In genomic region chr2:70508711-70509462, GRCh38 we compare ENCODE assay signal across 17 cellular contexts. TPM values are rescaled to one million over a fixed set of nuclear protein-coding genes. Genes with fewer than 3 reads are reported as not detected.
DNase-seq lines count a peak whose midpoint lies in the region; ATAC-seq and TF ChIP-seq lines count a peak whose summit lies in the region.
"Had no signal": no experiment of that assay in that cellular context is flagged by ENCODE, and none has a peak within 500 bp of the region (broad histone marks: within the 10 kb centered on the region; RNA-seq: fewer than 3 reads in every experiment).

No MANE protein-coding gene starts in this region.

- H3K27ac Mint-ChIP-seq in type B pancreatic cell, result peak overlapping the region; percentile 86
- no peak overlapping the region for H3K27ac Mint-ChIP-seq in glutamatergic neuron (ENCODE audit: unreplicated experiment)
- H3K27ac Mint-ChIP-seq: B cell, GM23338 had no signal

- WGBS in mammary epithelial cell (ENCODE audit: low coverage, missing lambda C conversion rate), result 86% methylated on average over 7 of the region's 7 CpGs
- WGBS in body of pancreas, 2 donors, result 64 to 68% methylated on average over 7 of the region's 7 CpGs

- H3K9me3 Mint-ChIP-seq in type B pancreatic cell (no peaks in the 10 kb centered on the region), glutamatergic neuron (ENCODE audit: unreplicated experiment) (peaks cover 6% of the 10 kb centered on the region)
- H3K9me3 Mint-ChIP-seq: CD4-positive, alpha-beta memory T cell; GM23338 had no signal

- H3K4me1 ChIP-seq in breast epithelium (no peaks in the 10 kb centered on the region), mammary epithelial cell (ENCODE audit: insufficient read depth, low read length) (peaks cover 4% of the 10 kb centered on the region), body of pancreas (peaks cover 19% of the 10 kb centered on the region), foreskin keratinocyte (peaks cover 37% of the 10 kb centered on the region)

- H3K27me3 ChIP-seq in breast epithelium, result no peaks in the 10 kb centered on the region
- H3K27me3 ChIP-seq in mammary epithelial cell (ENCODE audit: insufficient read depth, low read length), result no peaks in the 10 kb centered on the region
- no peaks in the 10 kb centered on the region for H3K27me3 ChIP-seq in body of pancreas
- H3K27me3 ChIP-seq in foreskin keratinocyte, result no peaks in the 10 kb centered on the region

- BruUV-seq in mammary epithelial cell (replicated peaks; lab: Mats Ljungman, UMichigan), result no TSS peak

- no peaks in the 10 kb centered on the region for H3K9me3 ChIP-seq in breast epithelium
- no peaks in the 10 kb centered on the region for H3K9me3 ChIP-seq in mammary epithelial cell (replicated peaks; ENCODE audit: insufficient read depth, low read length)
- no peaks in the 10 kb centered on the region for H3K9me3 ChIP-seq in body of pancreas
- H3K9me3 ChIP-seq: SK-N-SH had no signal

- H3K27me3 Mint-ChIP-seq in type B pancreatic cell (no peaks in the 10 kb centered on the region), glutamatergic neuron (ENCODE audit: unreplicated experiment) (peaks cover 7% of the 10 kb centered on the region)
- H3K27me3 Mint-ChIP-seq: B cell had no signal

- CTCF ChIA-PET in mammary epithelial cell (lab: Charles Lee; ENCODE audit: low non-redundant PET), result no interaction called here

- TF ChIP-seq CTCF in breast epithelium (IDR thresholded peaks at IDR 0.05) (no peak), mammary epithelial cell (conservative IDR thresholded peaks at IDR 0.05 in 1 of 2, IDR thresholded peaks at IDR 0.05 in 1 of 2; ENCODE audit: extremely low read depth in 1 of 2, insufficient read depth in 1 of 2, low read depth in 1 of 2, low read length in 2 of 2) (no peak), body of pancreas (IDR thresholded peaks at IDR 0.05) (no peak), foreskin keratinocyte (conservative IDR thresholded peaks at IDR 0.05) (no peak), type B pancreatic cell (conservative IDR thresholded peaks at IDR 0.05) (no peak), glutamatergic neuron (IDR thresholded peaks at IDR 0.05; ENCODE audit: partially characterized antibody, unreplicated experiment) (no peak)

- ATAC-seq in body of pancreas, result no peak
- peak; percentile 85 for ATAC-seq in foreskin keratinocyte
- ATAC-seq: GM23338, Panc1 had no signal

- intact Hi-C loops in breast epithelium (cut with DNase I; ENCODE audit: low total_unique reads), result no loop called here
- intact Hi-C loops in mammary epithelial cell (cut with micrococcal nuclease), result no loop called here
- intact Hi-C loops in body of pancreas (cut with DNase I), result no loop called here

- H3K4me2 ChIP-seq in mammary epithelial cell (ENCODE audit: insufficient read depth, low read depth, low read length), result no peak overlapping the region
- H3K4me2 ChIP-seq: GM23338, SK-N-SH had no signal

- H3K9ac ChIP-seq in mammary epithelial cell (ENCODE audit: insufficient read depth, low read length), result no peak overlapping the region
- H3K9ac ChIP-seq: SK-N-SH had no signal

- H3K36me3 ChIP-seq in breast epithelium, result no peaks in the 10 kb centered on the region
- H3K36me3 ChIP-seq in mammary epithelial cell (ENCODE audit: insufficient read depth, low read length), result peaks cover 21% of the 10 kb centered on the region
- H3K36me3 ChIP-seq in body of pancreas (replicated peaks in 1 of 2; ENCODE audit: insufficient read depth in 1 of 2, low read depth in 2 of 2), result no peaks in the 10 kb centered on the region

- no peaks in the 10 kb centered on the region for H4K20me1 ChIP-seq in mammary epithelial cell (ENCODE audit: insufficient read depth, low read length)

- H3K4me1 Mint-ChIP-seq in type B pancreatic cell (ENCODE audit: unreplicated experiment) (peaks cover 17% of the 10 kb centered on the region), glutamatergic neuron (ENCODE audit: low read depth, unreplicated experiment) (peaks cover 16% of the 10 kb centered on the region)
- H3K4me1 Mint-ChIP-seq: B cell; CD4-positive, alpha-beta memory T cell had no signal

- H2AFZ ChIP-seq in mammary epithelial cell (ENCODE audit: low read depth, low read length), result no peak overlapping the region
- H2AFZ ChIP-seq: GM23338 had no signal

- H3K79me2 ChIP-seq in mammary epithelial cell (ENCODE audit: insufficient read depth, low read length), result peaks cover 97% of the 10 kb centered on the region

- TF ChIP-seq POLR2A in breast epithelium (IDR thresholded peaks at IDR 0.05) (no peak), body of pancreas (IDR thresholded peaks at IDR 0.05) (no peak)

- DNase-seq in breast epithelium (ENCODE audit: low spot score in 2 of 2) (no peak), mammary epithelial cell (no peak), body of pancreas (no peak), foreskin keratinocyte (peak; percentile 87 to 91), type B pancreatic cell (ENCODE audit: extremely low spot score, unreplicated experiment) (no peak), glutamatergic neuron (no peak), AG20443 (ENCODE audit: low spot score) (no peak)
- DNase-seq in activated CD4-positive, alpha-beta T cell treated with anti-CD3 and anti-CD28 coated beads, Interleukin-2, amount 50 U/mL, for 4 hours, result no peak
- DNase-seq: ACHN; CD4-positive, alpha-beta memory T cell; GF-D8; NCI-H1694 treated with DMSO at 0.1 percent for 48 hours; Right ventricle myocardium superior; SK-N-SH had no signal

- in situ Hi-C loops in mammary epithelial cell (cut with MboI; ENCODE audit: low sequenced_read_pairs in 2 of 2), result no loop called here

- H3K4me3 ChIP-seq in breast epithelium, result no peak overlapping the region
- no peak overlapping the region for H3K4me3 ChIP-seq in mammary epithelial cell (replicated peaks in 1 of 3; ENCODE audit: insufficient read depth in 1 of 3, low read depth in 2 of 3, low read length in 3 of 3)
- no peak overlapping the region for H3K4me3 ChIP-seq in body of pancreas
- H3K4me3 ChIP-seq: GM23338 had no signal

- peak overlapping the region; percentile 34 to 70 for H3K27ac ChIP-seq in breast epithelium
- no peak overlapping the region for H3K27ac ChIP-seq in mammary epithelial cell (ENCODE audit: insufficient read depth, low read depth, low read length)
- H3K27ac ChIP-seq in body of pancreas, result peak overlapping the region in 3 of 4 donors; percentile 18 to 67 (median 61)
- peak overlapping the region; percentile 83 for H3K27ac ChIP-seq in foreskin keratinocyte

- H3K36me3 Mint-ChIP-seq in type B pancreatic cell, result no peaks in the 10 kb centered on the region
- no peaks in the 10 kb centered on the region for H3K36me3 Mint-ChIP-seq in glutamatergic neuron (ENCODE audit: unreplicated experiment)
- H3K36me3 Mint-ChIP-seq: CD4-positive, alpha-beta memory T cell had no signal

- H3K4me3 Mint-ChIP-seq in type B pancreatic cell (peak overlapping the region; percentile 45), glutamatergic neuron (ENCODE audit: unreplicated experiment) (no peak overlapping the region)
- H3K4me3 Mint-ChIP-seq: B cell; CD4-positive, alpha-beta memory T cell; GM23338 had no signal

- dilution Hi-C loops in mammary epithelial cell (cut with HindIII; ENCODE audit: low sequenced_read_pairs), result no loop called here

RNA-seq across cellular contexts. Expression of gene TGFA, which starts 44.7 kb away (rescaled TPM):
- 10 to 100 TPM in 1 of 3 donors, 1 to 10 TPM in 2; 1.1 to 16.1 (median 4.9) TPM for total RNA-seq in breast epithelium
- 100 to 1,000 TPM in 1 of 2 donors, 10 to 100 TPM in 1; 59.2 to 126 TPM for total RNA-seq in mammary epithelial cell
- 82.0 TPM for polyA plus RNA-seq in mammary epithelial cell
- polyA minus RNA-seq in mammary epithelial cell, result 88.0 TPM
- 10 to 100 TPM; 13.5 to 18.5 TPM for total RNA-seq in body of pancreas
- 87.7 and 92.6 TPM in 2 replicates for total RNA-seq in foreskin keratinocyte
- polyA plus RNA-seq in foreskin keratinocyte, result 30.5 and 37.1 TPM in 2 replicates
- total RNA-seq in type B pancreatic cell (ENCODE audit: low replicate concordance), result 6.8 and 21.0 TPM in 2 replicates
- total RNA-seq in glutamatergic neuron (ENCODE audit: unreplicated experiment), result 4.7 TPM
- total RNA-seq: B cell had no signal
- polyA plus RNA-seq: SK-N-SH had no signal

Comparison
In these comparisons a context has a peak if more than half of its experiments do, and no peak if none do; other contexts are left out.
1. DNase-seq: peak in foreskin keratinocyte (2 of 2); none in breast epithelium (0 of 2), mammary epithelial cell (single experiment), body of pancreas (0 of 4), type B pancreatic cell (single experiment), glutamatergic neuron (single experiment), activated CD4-positive, alpha-beta T cell treated with anti-CD3 and anti-CD28 coated beads, Interleukin-2, amount 50 U/mL, for 4 hours (0 of 2) and AG20443 (single experiment).